Comparison of ENCODE assay signal across 10 cellular contexts in the genomic region with DNA sequence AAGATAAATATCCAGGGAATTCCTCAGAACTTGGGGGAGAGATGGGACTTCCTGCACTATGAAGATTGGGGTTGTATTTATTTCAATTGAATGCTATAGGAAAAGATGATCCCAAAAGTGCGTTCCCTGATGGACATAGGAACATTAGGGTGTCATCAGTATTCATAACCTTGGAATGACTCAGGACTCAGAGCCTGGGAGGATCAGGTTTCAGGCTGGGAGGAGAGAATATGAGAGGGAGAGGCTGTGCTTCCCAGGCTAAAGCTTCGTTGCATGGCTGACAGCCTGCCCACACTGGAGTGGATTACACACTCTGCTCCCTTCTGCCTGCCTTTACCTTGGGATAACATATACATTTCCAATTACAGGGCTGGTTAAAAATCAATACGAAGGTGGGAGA.
DNase-seq lines count a peak whose midpoint lies in the region; ATAC-seq and TF ChIP-seq lines count a peak whose summit lies in the region.
"Had no signal": no experiment of that assay in that cellular context is flagged by ENCODE, and none has a peak within 500 bp of the region (broad histone marks: within the 10 kb centered on the region; RNA-seq: fewer than 3 reads in every experiment).

No MANE protein-coding gene starts in this region.

- no peak for TF ChIP-seq CTCF in RWPE1 (conservative IDR thresholded peaks at IDR 0.05; ENCODE audit: low read depth)
- no peak for TF ChIP-seq CTCF in foreskin fibroblast (IDR thresholded peaks at IDR 0.05; ENCODE audit: low read depth, low read length)

- peak overlapping the region; percentile 60 for H3K27ac ChIP-seq in RWPE1
- H3K27ac ChIP-seq: C4-2B had no signal

- POLR2A ChIA-PET in RWPE1 (lab: Yijun Ruan, JAX; ENCODE audit: low non-redundant PET): no interaction called here

- ATAC-seq in HG03354 (IDR thresholded peaks at IDR 0.05; ENCODE audit: poor library complexity, severe bottlenecking, unreplicated experiment): no peak

- DNase-seq in NCI-H2196 treated with DMSO at 0.1 percent for 48 hours (lab: John Stamatoyannopoulos, UW; ENCODE audit: unreplicated experiment) (peak; percentile 11), NCI-H2196 (lab: John Stamatoyannopoulos, UW; ENCODE audit: unreplicated experiment) (no peak), RWPE1 (ENCODE audit: low spot score) (peak; percentile 84), foreskin fibroblast (peak; percentile 83 to 93), stromal cell of bone marrow (ENCODE audit: low read depth) (peak; percentile 78), NCI-H1436 (lab: John Stamatoyannopoulos, UW) (no peak), NCI-H187 treated with DMSO at 0.1 percent for 48 hours (lab: John Stamatoyannopoulos, UW) (no peak)
- DNase-seq: activated CD8-positive, alpha-beta memory T cell treated with anti-CD3 and anti-CD28 coated beads for 24 hours had no signal

- CTCF ChIA-PET in RWPE1 (lab: Yijun Ruan, JAX): no interaction called here

- no peak overlapping the region for H3K4me3 ChIP-seq in foreskin fibroblast (ENCODE audit: low read depth in 1 of 2, low read length in 2 of 2)

Comparison
In these comparisons a context has a peak if more than half of its experiments do, and no peak if none do; other contexts are left out.
1. DNase-seq: peak in NCI-H2196 treated with DMSO at 0.1 percent for 48 hours (single experiment), RWPE1 (single experiment), foreskin fibroblast (2 of 2) and stromal cell of bone marrow (single experiment); none in NCI-H2196 (single experiment), NCI-H1436 (single experiment) and NCI-H187 treated with DMSO at 0.1 percent for 48 hours (single experiment).